10 cellular contexts compared by ENCODE assay signal in the genomic region with DNA sequence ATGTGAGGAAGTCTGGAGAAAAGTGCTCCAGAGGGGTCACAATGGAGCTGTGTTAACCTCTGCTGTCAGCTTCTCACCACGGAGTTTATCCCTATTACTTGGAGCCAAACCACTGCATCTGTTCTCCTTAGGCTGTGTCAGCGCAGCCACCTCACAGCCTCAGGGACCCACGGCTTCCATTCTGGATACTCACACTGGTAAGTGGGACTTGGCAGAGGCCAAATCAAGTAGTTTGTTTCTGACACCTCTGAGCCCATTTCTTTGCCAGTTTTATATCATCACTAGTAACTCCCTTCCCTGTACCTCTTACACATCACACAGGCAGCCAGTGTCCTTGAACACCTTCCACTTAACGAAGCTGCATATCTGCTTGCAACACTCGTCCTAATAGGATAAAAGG. TPM values are rescaled to one million over a fixed set of nuclear protein-coding genes. Genes with fewer than 3 reads are reported as not detected.
DNase-seq lines count a peak whose midpoint lies in the region; ATAC-seq, FAIRE-seq and TF ChIP-seq lines count a peak whose summit lies in the region.
"Not testable (repeated sequence)": the region's sequence is repeated elsewhere in the genome, so short reads cannot be mapped to it uniquely, and the experiment has no call there.
"Had no signal": no experiment of that assay in that cellular context is flagged by ENCODE, and none has a peak within 500 bp of the region (broad histone marks: within the 10 kb centered on the region; RNA-seq: fewer than 3 reads in every experiment).

No MANE protein-coding gene starts in this region.

- H3K27me3 ChIP-seq in MG63; GM12878 (replicated peaks in 1 of 2; ENCODE audit: control insufficient read depth in 2 of 2, insufficient read depth in 2 of 2, low read length in 1 of 2); heart left ventricle; keratinocyte (ENCODE audit: control insufficient read depth, extremely low read depth, insufficient read depth, low read length): not testable (repeated sequence)

- H3K9me1 ChIP-seq in keratinocyte (ENCODE audit: control insufficient read depth, extremely low read depth, insufficient read depth, low read length), result not testable (repeated sequence)

- WGBS in GM12878 (ENCODE audit: insufficient coverage, insufficient replicate concordance, low lambda C conversion rate, missing lambda C conversion rate), result 63% methylated on average over 2 of the region's 5 CpGs
- WGBS in heart left ventricle, 4 donors, result 60 to 76% (median 63%) methylated on average over 1 to 2 of the region's 5 CpGs

- BruUV-seq in GM12878 (replicated peaks; lab: Mats Ljungman, UMichigan), result not testable (repeated sequence)

- H3K9me3 ChIP-seq in MG63; GM12878 (replicated peaks; ENCODE audit: control insufficient read depth, insufficient read depth, low read length); heart left ventricle; keratinocyte (ENCODE audit: control insufficient read depth, low read depth, low read length): not testable (repeated sequence)

- not testable (repeated sequence) for H3K4me1 ChIP-seq in GM12878 (ENCODE audit: control insufficient read depth, insufficient read depth, low read length); heart left ventricle; keratinocyte (ENCODE audit: control insufficient read depth, extremely low read depth, insufficient read depth, low read length)

- not testable (repeated sequence) for H3K27ac ChIP-seq in GM12878 (ENCODE audit: control insufficient read depth, insufficient read depth); heart left ventricle; keratinocyte (ENCODE audit: control insufficient read depth, insufficient read depth, low read length)

- H3K4me2 ChIP-seq in GM12878 (ENCODE audit: control insufficient read depth, insufficient read depth); keratinocyte (ENCODE audit: control insufficient read depth, extremely low read depth, insufficient read depth, low read depth, low read length): not testable (repeated sequence)

- TF ChIP-seq EP300 in GM12878 (IDR thresholded peaks at IDR 0.05; ENCODE audit: borderline replicate concordance in 1 of 2, control insufficient read depth in 1 of 2, low read depth in 2 of 2, low read length in 2 of 2), result not testable (repeated sequence)

- TF ChIP-seq CTCF in D721Med (IDR thresholded peaks at IDR 0.05; ENCODE audit: insufficient read depth, missing control alignments); GM12878 (IDR thresholded peaks at IDR 0.05 in 2 of 3, conservative IDR thresholded peaks at IDR 0.05 in 1 of 3; ENCODE audit: control insufficient read depth in 2 of 3, extremely low read depth in 1 of 3, insufficient read depth in 1 of 3, low read depth in 3 of 3, low read length in 3 of 3); heart left ventricle (IDR thresholded peaks at IDR 0.05); keratinocyte (optimal IDR thresholded peaks at IDR 0.05 in 1 of 3, IDR thresholded peaks at IDR 0.05 in 1 of 3, conservative IDR thresholded peaks at IDR 0.05 in 1 of 3; ENCODE audit: extremely low read depth in 1 of 3, insufficient read depth in 2 of 3, low read length in 3 of 3): not testable (repeated sequence)

- SMC1A ChIA-PET in GM12878 (lab: Charles Lee; ENCODE audit: uncharacterized antibody, unreplicated experiment), result not testable (repeated sequence)

- in situ Hi-C loops in GM12878 (cut with MboI), result loop anchor here (25.0 kb wide), 1 partner anchor 413 kb away; the partner anchor contains the start of genes TTC19 and ZSWIM7

- intact Hi-C loops in GM12878 (cut with micrococcal nuclease; ENCODE audit: unreplicated experiment); Right ventricle myocardium inferior (cut with DNase I); heart left ventricle (cut with DNase I); left ventricle myocardium superior (cut with micrococcal nuclease): not testable (repeated sequence)

- POLR2A ChIA-PET in GM12878 (lab: Charles Lee), result not testable (repeated sequence)

- TF ChIP-seq RAD21 in GM12878 (IDR thresholded peaks at IDR 0.05; ENCODE audit: insufficient read depth, low read depth, low read length), result not testable (repeated sequence)

- not testable (repeated sequence) for H3K36me3 ChIP-seq in MG63; GM12878 (ENCODE audit: control insufficient read depth in 2 of 2, insufficient read depth in 2 of 2, low read length in 1 of 2); heart left ventricle; keratinocyte (ENCODE audit: control insufficient read depth in 2 of 2, extremely low read depth in 1 of 2, insufficient read depth in 2 of 2, low read length in 2 of 2)

- not testable (repeated sequence) for DNase-seq in D721Med (ENCODE audit: insufficient read length, low spot score); GM12878 (ENCODE audit: low read depth, low spot score); Right ventricle myocardium inferior (ENCODE audit: missing footprints); heart left ventricle; left ventricle myocardium superior; keratinocyte (ENCODE audit: low read depth, low spot score)
- peak; percentile 3 for DNase-seq in MG63

- H2AFZ ChIP-seq in GM12878 (ENCODE audit: control insufficient read depth, low read depth, low read length); keratinocyte (ENCODE audit: control insufficient read depth, low read length): not testable (repeated sequence)

- H3K79me2 ChIP-seq in GM12878 (ENCODE audit: control insufficient read depth, insufficient read depth, low read length); keratinocyte (ENCODE audit: control insufficient read depth, insufficient read depth, low read length): not testable (repeated sequence)

- H4K20me1 ChIP-seq in GM12878 (ENCODE audit: control insufficient read depth, insufficient read depth); keratinocyte (ENCODE audit: control insufficient read depth, extremely low read depth, insufficient read depth, low read length): not testable (repeated sequence)

- peak; percentile 63 for FAIRE-seq in D721Med (lab: Jason Lieb, UNC)
- peak; percentile 23 for FAIRE-seq in GM12878 (lab: Jason Lieb, UNC)
- FAIRE-seq in keratinocyte (lab: Jason Lieb, UNC), result peak; percentile 59

- RAD21 ChIA-PET in GM12878 (lab: Charles Lee; ENCODE audit: unreplicated experiment), result not testable (repeated sequence)

- TF ChIP-seq POLR2A in GM12878 (IDR thresholded peaks at IDR 0.05; ENCODE audit: low read depth, low read length); heart left ventricle (IDR thresholded peaks at IDR 0.05): not testable (repeated sequence)

- not testable (repeated sequence) for ATAC-seq in GM12878
- ATAC-seq in Right ventricle myocardium inferior (peak; percentile 73), heart left ventricle (peak; percentile 28 to 76 (median 50)), left ventricle myocardium superior (peak; percentile 89)

- not testable (repeated sequence) for H3K9ac ChIP-seq in GM12878 (ENCODE audit: control insufficient read depth, insufficient read depth, low read length); keratinocyte (ENCODE audit: control insufficient read depth, extremely low read depth, insufficient read depth, low read length)

- not testable (repeated sequence) for H3K4me3 ChIP-seq in MG63; GM12878; heart left ventricle; keratinocyte (ENCODE audit: control insufficient read depth in 2 of 3, extremely low read depth in 1 of 3, insufficient read depth in 2 of 3, low read depth in 1 of 3, low read length in 3 of 3)

- CTCF ChIA-PET in GM12878 (lab: Yijun Ruan, JAX), result not testable (repeated sequence)

- dilution Hi-C loops in keratinocyte (cut with MboI; ENCODE audit: extremely low pct_ligation_motif_present, low sequenced_read_pairs), result not testable (repeated sequence)

RNA-seq across cellular contexts. Expression of gene TVP23C, which starts 11.4 kb away (rescaled TPM):
- 5.7 and 8.8 TPM in 2 replicates for total RNA-seq in MG63 (2014; rRNA removed; shearing (Covaris generic); ENCODE audit: low replicate concordance)
- total RNA-seq in GM12878 (2013; cell fraction: nucleolus; rRNA removed), result 0.34 and 0.54 TPM in 2 replicates
- total RNA-seq in GM12878 (2014; rRNA removed) (3.5 and 4.1 TPM in 2 replicates), GM12878 (2014; rRNA removed; fragmentation: Illumina TruSeq; extraction: Trizol) (4.8 and 6.1 TPM in 2 replicates), GM12878 (2021) (1.9 and 3.8 TPM in 2 replicates), Right ventricle myocardium inferior (4.1 TPM), heart left ventricle (1 to 10 TPM; 1.9 to 8.7 (median 5.8) TPM), left ventricle myocardium superior (2.5 TPM)
- polyA plus RNA-seq in GM12878 (2011; ENCODE audit: low read depth), result 7.6 TPM
- polyA plus RNA-seq in GM12878 (2011; rRNA removed) (0.42 and 1.5 TPM in 2 replicates), GM12878 (2014; fragmentation: Illumina TruSeq; extraction: Trizol) (1.4 and 1.8 TPM in 2 replicates), GM12878 (2014; fragmentation: Nextera tagmentation; extraction: Ambion mirVana) (1 to 10 TPM; 1.8 TPM), GM12878 (2014; rRNA removed) (2.4 and 2.7 TPM in 2 replicates), GM12878 (2016; fragmentation: Nextera tagmentation; extraction: Ambion mirVana) (1 to 10 TPM; 3.1 to 5.0 TPM), heart left ventricle (1 to 10 TPM; 4.5 to 5.2 TPM), keratinocyte (2.4 to 5.7 TPM (median 4.0 TPM) in 3 replicates)
- polyA plus RNA-seq in GM12878 (2011; cell fraction: cytosol; rRNA removed), result 0.08 and 0.15 TPM in 2 replicates
- polyA plus RNA-seq in GM12878 (2011; cell fraction: nucleus; rRNA removed), result 0.04 and 0.07 TPM in 2 replicates
- 4.7 and 6.8 TPM in 2 replicates for polyA plus RNA-seq in GM12878 (2012)
- 1.1 and 3.3 TPM in 2 replicates for polyA minus RNA-seq in GM12878 (2011; rRNA and poly(A)+ RNA removed)
- 2.4 TPM in 1 of 2 replicates, not detected in the other for polyA minus RNA-seq in GM12878 (2011; cell fraction: cytosol; rRNA and poly(A)+ RNA removed)
- 0.19 and 0.24 TPM in 2 replicates for polyA minus RNA-seq in GM12878 (2011; cell fraction: nucleus; rRNA and poly(A)+ RNA removed)
- 2.6 TPM for polyA plus RNA-seq in keratinocyte (2011; ENCODE audit: low read depth)
- polyA plus RNA-seq in keratinocyte (2011; cell fraction: cytosol; rRNA removed), result 1.9 and 3.8 TPM in 2 replicates
- 6.1 and 6.7 TPM in 2 replicates for polyA plus RNA-seq in keratinocyte (2011; cell fraction: nucleus; rRNA removed)
- polyA plus RNA-seq in keratinocyte (2012; ENCODE audit: low replicate concordance), result 1.8 and 3.9 TPM in 2 replicates
- polyA minus RNA-seq in keratinocyte, result 4.4 to 11.8 TPM (median 5.7 TPM) in 3 replicates
- 5.2 TPM for polyA minus RNA-seq in keratinocyte (2011; cell fraction: cytosol; rRNA and poly(A)+ RNA removed)
- polyA minus RNA-seq in keratinocyte (2011; cell fraction: nucleus; rRNA and poly(A)+ RNA removed), result 15.3 and 27.8 TPM in 2 replicates

RNA-seq across cellular contexts. Expression of gene FBXW10B, which starts 44.8 kb away (rescaled TPM):
- total RNA-seq in MG63 (2014; rRNA removed; shearing (Covaris generic); ENCODE audit: low replicate concordance), result 0.59 TPM in 1 of 2 replicates, not detected in the other
- total RNA-seq in GM12878 (2013; cell fraction: nucleolus; rRNA removed), result not detected in 2 replicates
- 0.11 and 0.22 TPM in 2 replicates for total RNA-seq in GM12878 (2014; rRNA removed)
- not detected in 2 replicates for total RNA-seq in GM12878 (2014; rRNA removed; fragmentation: Illumina TruSeq; extraction: Trizol)
- total RNA-seq in GM12878 (2021), result not detected in 2 replicates
- not detected for polyA plus RNA-seq in GM12878 (2011; ENCODE audit: low read depth)
- 0.10 and 0.19 TPM in 2 replicates for polyA plus RNA-seq in GM12878 (2011; rRNA removed)
- polyA plus RNA-seq in GM12878 (2011; cell fraction: cytosol; rRNA removed), result 0.12 TPM in 1 of 2 replicates, not detected in the other
- polyA plus RNA-seq in GM12878 (2011; cell fraction: nucleus; rRNA removed), result 0.47 and 0.70 TPM in 2 replicates
- polyA plus RNA-seq in GM12878 (2012), result 0.14 TPM in 1 of 2 replicates, not detected in the other
- 0.04 TPM in 1 of 2 replicates, not detected in the other for polyA plus RNA-seq in GM12878 (2014; fragmentation: Illumina TruSeq; extraction: Trizol)
- not detected for polyA plus RNA-seq in GM12878 (2014; fragmentation: Nextera tagmentation; extraction: Ambion mirVana)
- not detected in 2 replicates for polyA plus RNA-seq in GM12878 (2014; rRNA removed)
- polyA plus RNA-seq in GM12878 (2016; fragmentation: Nextera tagmentation; extraction: Ambion mirVana), result under 1 TPM; 0.10 to 0.16 TPM
- 0.22 TPM in 1 of 2 replicates, not detected in the other for polyA minus RNA-seq in GM12878 (2011; rRNA and poly(A)+ RNA removed)
- polyA minus RNA-seq in GM12878 (2011; cell fraction: cytosol; rRNA and poly(A)+ RNA removed), result not detected in 2 replicates
- polyA minus RNA-seq in GM12878 (2011; cell fraction: nucleus; rRNA and poly(A)+ RNA removed), result 0.57 TPM in 1 of 2 replicates, not detected in the other
- 0.84 TPM for total RNA-seq in Right ventricle myocardium inferior
- 1 to 10 TPM in 3 of 9 donors, under 1 TPM in 5, not detected in 1; 0.53 to 1.8 (median 0.83) TPM for total RNA-seq in heart left ventricle
- under 1 TPM; 0.80 to 0.84 TPM for polyA plus RNA-seq in heart left ventricle
- 0.35 TPM for total RNA-seq in left ventricle myocardium superior
- polyA plus RNA-seq in keratinocyte, result 2.8 to 5.0 TPM (median 4.4 TPM) in 3 replicates
- 3.3 TPM for polyA plus RNA-seq in keratinocyte (2011; ENCODE audit: low read depth)
- 1.0 and 1.7 TPM in 2 replicates for polyA plus RNA-seq in keratinocyte (2011; cell fraction: cytosol; rRNA removed)
- 33.5 and 45.6 TPM in 2 replicates for polyA plus RNA-seq in keratinocyte (2011; cell fraction: nucleus; rRNA removed)
- polyA plus RNA-seq in keratinocyte (2012; ENCODE audit: low replicate concordance), result 1.9 and 6.0 TPM in 2 replicates
- 1.3 to 5.6 TPM (median 5.4 TPM) in 3 replicates for polyA minus RNA-seq in keratinocyte
- not detected for polyA minus RNA-seq in keratinocyte (2011; cell fraction: cytosol; rRNA and poly(A)+ RNA removed)
- polyA minus RNA-seq in keratinocyte (2011; cell fraction: nucleus; rRNA and poly(A)+ RNA removed), result 6.0 and 17.3 TPM in 2 replicates
- total RNA-seq: Caco-2; CD8-positive, alpha-beta T cell; G401 had no signal
